In the genomic region with DNA sequence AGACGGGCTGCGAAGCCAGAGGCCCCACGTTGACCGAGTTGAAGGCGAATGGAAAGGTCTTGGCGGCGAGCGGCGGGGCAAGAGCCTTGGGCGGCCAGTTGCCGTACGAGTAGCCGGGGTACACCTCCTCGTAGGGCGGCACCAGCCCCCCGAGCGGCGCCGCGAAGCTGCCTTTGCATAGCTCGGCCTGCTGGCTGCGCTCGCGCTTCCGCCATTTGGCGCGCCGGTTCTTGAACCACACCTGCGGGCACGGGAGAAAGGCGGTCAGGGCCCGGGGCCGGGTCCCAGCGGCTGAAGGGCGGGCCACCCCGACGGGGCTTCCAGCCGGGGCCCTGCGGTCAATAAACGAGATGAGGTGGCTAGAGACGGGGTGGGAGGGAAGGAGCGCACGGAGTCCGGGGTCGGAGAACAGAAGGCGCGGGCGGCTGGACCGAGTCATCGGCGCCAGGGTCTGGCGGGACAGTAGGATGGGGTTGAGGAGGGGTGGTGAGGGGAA, we compare ENCODE assay signal across 8 cellular contexts. TPM values are rescaled to one million over a fixed set of nuclear protein-coding genes. Genes with fewer than 3 reads are reported as not detected.
DNase-seq lines count a peak whose midpoint lies in the region; ATAC-seq and TF ChIP-seq lines count a peak whose summit lies in the region.

No MANE protein-coding gene starts in this region.

- intact Hi-C loops in CD4-positive, alpha-beta T cell (cut with DNase I, micrococcal nuclease) = loop anchor here in 1 of 2 experiments (1.0 kb wide), 2 partner anchors 14 to 121 kb away; a partner anchor contains a TSS

- H3K27me3 ChIP-seq in CD4-positive, alpha-beta T cell (ENCODE audit: control insufficient read depth, insufficient read depth, low read length) = peaks cover 50% of the 10 kb centered on the region
- peaks cover 37% of the 10 kb centered on the region for H3K27me3 ChIP-seq in fibroblast of lung (ENCODE audit: control insufficient read depth, insufficient read depth, low read length)
- peaks cover 76% of the 10 kb centered on the region for H3K27me3 ChIP-seq in neuron (ENCODE audit: insufficient read depth, low read length)

- no peaks in the 10 kb centered on the region for H3K36me3 Mint-ChIP-seq in CD4-positive, alpha-beta T cell (ENCODE audit: low read depth)
- H3K36me3 Mint-ChIP-seq in activated CD8-positive, alpha-beta memory T cell treated with anti-CD3 and anti-CD28 coated beads, Interleukin-2, amount 10 ng/mL, durations not matched to agents 7 days and 5 days = no peaks in the 10 kb centered on the region

- peak overlapping the region; percentile 62 for H3K4me2 ChIP-seq in fibroblast of lung (ENCODE audit: extremely low read depth, insufficient read depth, low read length)

- TF ChIP-seq EP300 in Ishikawa (IDR thresholded peaks at IDR 0.05; ENCODE audit: borderline replicate concordance) = no peak

- H3K36me3 ChIP-seq in fibroblast of lung (ENCODE audit: control insufficient read depth, insufficient read depth, low read length) (no peaks in the 10 kb centered on the region), neuron (ENCODE audit: insufficient read depth, low read length) (no peaks in the 10 kb centered on the region)

- H3K9me3 Mint-ChIP-seq in CD4-positive, alpha-beta T cell = no peaks in the 10 kb centered on the region
- no peaks in the 10 kb centered on the region for H3K9me3 Mint-ChIP-seq in activated CD8-positive, alpha-beta memory T cell treated with anti-CD3 and anti-CD28 coated beads, Interleukin-2, amount 10 ng/mL, durations not matched to agents 7 days and 5 days (ENCODE audit: low read depth)

- H3K9ac ChIP-seq in fibroblast of lung (ENCODE audit: insufficient read depth, low read length) = no peak overlapping the region

- peak in 9 of 10 experiments; percentile 20 to 49 (median 28) for DNase-seq in CD4-positive, alpha-beta T cell
- peak; percentile 62 for DNase-seq in activated CD8-positive, alpha-beta memory T cell treated with anti-CD3 and anti-CD28 coated beads, Interleukin-2, amount 10 ng/mL, durations not matched to agents 7 days and 5 days
- DNase-seq in fibroblast of lung (ENCODE audit: low read depth in 2 of 2) = no peak
- DNase-seq in AG08395 (ENCODE audit: low spot score) = no peak
- no peak for DNase-seq in amniotic stem cell (lab: John Stamatoyannopoulos, UW)
- no peak for DNase-seq in middle frontal gyrus (ENCODE audit: extremely low spot score, low spot score)

- no peaks in the 10 kb centered on the region for H3K9me3 ChIP-seq in CD4-positive, alpha-beta T cell (ENCODE audit: control insufficient read depth, low read length)
- H3K9me3 ChIP-seq in fibroblast of lung (ENCODE audit: control insufficient read depth, insufficient read depth, low read depth, low read length) (no peaks in the 10 kb centered on the region), neuron (ENCODE audit: low read length) (no peaks in the 10 kb centered on the region)

- H2AFZ ChIP-seq in fibroblast of lung (ENCODE audit: low read length) (no peak overlapping the region), neuron (ENCODE audit: low read depth, low read length) (peak overlapping the region; percentile 37)

- H3K4me1 ChIP-seq in fibroblast of lung (ENCODE audit: control insufficient read depth, extremely low read depth, insufficient read depth, low read length) (peaks cover 6% of the 10 kb centered on the region), neuron (ENCODE audit: insufficient read depth, low read length) (peaks cover 10% of the 10 kb centered on the region)

- H3K4me3 ChIP-seq in fibroblast of lung (replicated peaks in 1 of 4; ENCODE audit: control extremely low read depth in 1 of 4, insufficient read depth in 1 of 4, low read depth in 3 of 4, low read length in 4 of 4) = peak overlapping the region; percentile 18 to 46 (median 28)
- H3K4me3 ChIP-seq in neuron (ENCODE audit: low read length) = peak overlapping the region; percentile 1

- TF ChIP-seq RAD21 in Ishikawa (IDR thresholded peaks at IDR 0.05; ENCODE audit: low read depth) = peak; percentile 43; the same call in 1 of the 2 replicates

- TF ChIP-seq CTCF in CD4-positive, alpha-beta T cell (IDR thresholded peaks at IDR 0.05) = no peak
- peak in 1 of 2 donors; percentile 21 for TF ChIP-seq CTCF in fibroblast of lung (conservative IDR thresholded peaks at IDR 0.05 in 1 of 2, IDR thresholded peaks at IDR 0.05 in 1 of 2; ENCODE audit: low read depth in 1 of 2, low read length in 2 of 2)

- no peak overlapping the region for H3K27ac ChIP-seq in CD4-positive, alpha-beta T cell (ENCODE audit: low read depth, low read length)
- H3K27ac ChIP-seq in fibroblast of lung (ENCODE audit: insufficient read depth, low read length) = no peak overlapping the region

- POLR2A ChIA-PET in CD4-positive, alpha-beta T cell (lab: Charles Lee) = interaction anchor here (0.6 to 3.7 kb wide), 11 partner anchors 10 to 411 kb away, joined by 3 to 26 read pairs (median 6); a partner anchor contains a TSS

- peaks cover 17% of the 10 kb centered on the region for H3K4me1 Mint-ChIP-seq in CD4-positive, alpha-beta T cell (ENCODE audit: low read depth)
- H3K4me1 Mint-ChIP-seq in activated CD8-positive, alpha-beta memory T cell treated with anti-CD3 and anti-CD28 coated beads, Interleukin-2, amount 10 ng/mL, durations not matched to agents 7 days and 5 days = peaks cover 18% of the 10 kb centered on the region

- ATAC-seq in CD4-positive, alpha-beta T cell (ENCODE audit: poor library complexity) = no peak
- peak; percentile 20 for ATAC-seq in activated CD8-positive, alpha-beta memory T cell treated with anti-CD3 and anti-CD28 coated beads, Interleukin-2, amount 10 ng/mL, durations not matched to agents 7 days and 5 days

- CTCF ChIA-PET in CD4-positive, alpha-beta T cell (lab: Charles Lee) = interaction anchor here (1.0 to 7.6 kb wide), 19 partner anchors 9 to 353 kb away, joined by 3 to 133 read pairs (median 6); a partner anchor contains a TSS
- CTCF ChIA-PET in activated CD8-positive, alpha-beta memory T cell treated with anti-CD3 and anti-CD28 coated beads, Interleukin-2, amount 10 ng/mL, durations not matched to agents 7 days and 5 days (lab: Charles Lee) = interaction anchor here (0.6 to 19.2 kb wide), 55 partner anchors 7 to 476 kb away, joined by 3 to 824 read pairs (median 10); a partner anchor contains a TSS

- peaks cover 88% of the 10 kb centered on the region for H3K27me3 Mint-ChIP-seq in CD4-positive, alpha-beta T cell
- H3K27me3 Mint-ChIP-seq in activated CD8-positive, alpha-beta memory T cell treated with anti-CD3 and anti-CD28 coated beads, Interleukin-2, amount 10 ng/mL, durations not matched to agents 7 days and 5 days = peaks cover 71% of the 10 kb centered on the region

- peak overlapping the region; percentile 77 for H3K4me3 Mint-ChIP-seq in CD4-positive, alpha-beta T cell
- peak overlapping the region; percentile 62 for H3K4me3 Mint-ChIP-seq in activated CD8-positive, alpha-beta memory T cell treated with anti-CD3 and anti-CD28 coated beads, Interleukin-2, amount 10 ng/mL, durations not matched to agents 7 days and 5 days

- H4K20me1 ChIP-seq in fibroblast of lung (ENCODE audit: control insufficient read depth, extremely low read depth, insufficient read depth, low read length) = no peaks in the 10 kb centered on the region

- H3K27ac Mint-ChIP-seq in CD4-positive, alpha-beta T cell = no peak overlapping the region
- no peak overlapping the region for H3K27ac Mint-ChIP-seq in activated CD8-positive, alpha-beta memory T cell treated with anti-CD3 and anti-CD28 coated beads, Interleukin-2, amount 10 ng/mL, durations not matched to agents 7 days and 5 days

- no peaks in the 10 kb centered on the region for H3K79me2 ChIP-seq in fibroblast of lung (ENCODE audit: control insufficient read depth, insufficient read depth, low read length)

RNA-seq across cellular contexts. Expression of a gene that starts 4.8 kb away (rescaled TPM):
- not detected for total RNA-seq in CD4-positive, alpha-beta T cell
- total RNA-seq in activated CD8-positive, alpha-beta memory T cell treated with anti-CD3 and anti-CD28 coated beads, Interleukin-2, amount 10 ng/mL, durations not matched to agents 7 days and 5 days = not detected
- 0.26 and 0.66 TPM in 2 replicates for total RNA-seq in fibroblast of lung
- polyA plus RNA-seq in fibroblast of lung = 0.24 and 0.27 TPM in 2 replicates
- polyA plus RNA-seq in fibroblast of lung (2012) = 0.08 and 0.30 TPM in 2 replicates
- polyA minus RNA-seq in fibroblast of lung (ENCODE audit: low replicate concordance) = 3.0 TPM in 1 of 2 replicates, not detected in the other

RNA-seq across cellular contexts. Expression of a gene that starts 10.4 kb away (rescaled TPM):
- total RNA-seq in CD4-positive, alpha-beta T cell = not detected
- total RNA-seq in activated CD8-positive, alpha-beta memory T cell treated with anti-CD3 and anti-CD28 coated beads, Interleukin-2, amount 10 ng/mL, durations not matched to agents 7 days and 5 days = not detected
- not detected in 2 replicates for total RNA-seq in fibroblast of lung
- not detected in 2 replicates for polyA plus RNA-seq in fibroblast of lung
- 0.10 TPM in 1 of 2 replicates, not detected in the other for polyA plus RNA-seq in fibroblast of lung (2012)
- not detected in 2 replicates for polyA minus RNA-seq in fibroblast of lung (ENCODE audit: low replicate concordance)

RNA-seq across cellular contexts. Expression of a gene that starts 14.4 kb away (rescaled TPM):
- 10 to 100 TPM; 28.8 to 30.9 TPM for total RNA-seq in CD4-positive, alpha-beta T cell
- 10 to 100 TPM; 46.5 to 51.6 TPM for total RNA-seq in activated CD8-positive, alpha-beta memory T cell treated with anti-CD3 and anti-CD28 coated beads, Interleukin-2, amount 10 ng/mL, durations not matched to agents 7 days and 5 days
- total RNA-seq in fibroblast of lung = 14.4 and 24.6 TPM in 2 replicates
- polyA plus RNA-seq in fibroblast of lung = 24.1 and 31.6 TPM in 2 replicates
- polyA plus RNA-seq in fibroblast of lung (2012) = 38.5 and 42.9 TPM in 2 replicates
- polyA minus RNA-seq in fibroblast of lung (ENCODE audit: low replicate concordance) = 163 and 198 TPM in 2 replicates

Comparison
In these comparisons a context has a peak if more than half of its experiments do, and no peak if none do; other contexts are left out.
1. DNase-seq: peak in CD4-positive, alpha-beta T cell (9 of 10) and activated CD8-positive, alpha-beta memory T cell treated with anti-CD3 and anti-CD28 coated beads, Interleukin-2, amount 10 ng/mL, durations not matched to agents 7 days and 5 days (single experiment); none in fibroblast of lung (0 of 2), AG08395 (single experiment), amniotic stem cell (single experiment) and middle frontal gyrus (single experiment).